ENCODE assay signal across 10 cellular contexts in the genomic region with DNA sequence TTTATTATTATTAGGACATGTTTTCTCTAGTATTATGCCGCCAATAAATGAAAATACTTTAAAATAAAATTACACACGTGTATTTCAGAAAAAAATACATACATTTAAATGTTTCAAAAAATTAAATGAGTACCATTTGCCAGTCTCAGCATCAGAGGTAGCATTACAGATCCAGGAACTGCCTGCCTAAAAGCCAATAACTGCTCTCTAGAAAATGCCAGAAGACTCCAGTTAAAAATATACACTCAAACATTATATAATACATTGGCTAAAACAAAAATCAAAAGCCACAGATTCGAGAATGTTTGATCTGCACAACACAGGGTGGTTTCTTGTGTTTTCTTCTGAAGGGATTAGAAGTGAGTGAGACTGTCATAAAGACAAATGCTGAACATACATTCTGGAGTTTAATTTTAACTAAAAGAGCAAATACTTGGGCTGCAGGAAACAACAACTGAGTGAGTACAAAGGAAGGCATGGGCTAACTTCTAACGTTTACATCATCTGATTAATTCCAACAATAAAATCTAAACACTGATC.
DNase-seq lines count a peak whose midpoint lies in the region; ATAC-seq and TF ChIP-seq lines count a peak whose summit lies in the region.
"Had no signal": no experiment of that assay in that cellular context is flagged by ENCODE, and none has a peak within 500 bp of the region (broad histone marks: within the 10 kb centered on the region; RNA-seq: fewer than 3 reads in every experiment).

No MANE protein-coding gene starts in this region.

- CTCF ChIA-PET in activated B cell treated with CpG ODN at 0.5 μM for 24 hours (lab: Charles Lee), result interaction anchor here (2.0 to 2.3 kb wide), 2 partner anchors 15 to 150 kb away, joined by 5 to 7 read pairs; no protein-coding TSS in a partner anchor

- H3K36me3 ChIP-seq in iPS-18a (ENCODE audit: control insufficient read depth, low read depth, low read length), result no peaks in the 10 kb centered on the region

- ATAC-seq in activated B cell treated with CpG ODN at 0.5 μM for 24 hours (ENCODE audit: low read depth) (no peak), HG03139 (IDR thresholded peaks at IDR 0.05; ENCODE audit: unreplicated experiment) (no peak), GM19035 (IDR thresholded peaks at IDR 0.05; ENCODE audit: unreplicated experiment) (no peak)

- H3K4me1 ChIP-seq in iPS-18a (ENCODE audit: control insufficient read depth, low read depth, low read length), result peaks cover 33% of the 10 kb centered on the region

- no peaks in the 10 kb centered on the region for H3K36me3 Mint-ChIP-seq in activated B cell treated with CpG ODN at 0.5 μM for 24 hours (ENCODE audit: low read depth)

- TF ChIP-seq CTCF in activated B cell treated with CpG ODN at 0.5 μM for 24 hours (IDR thresholded peaks at IDR 0.05), result no peak

- peak overlapping the region; percentile 47 for H3K9ac ChIP-seq in iPS-18a (ENCODE audit: low read length)

- no peaks in the 10 kb centered on the region for H3K27me3 Mint-ChIP-seq in activated B cell treated with CpG ODN at 0.5 μM for 24 hours

- no peaks in the 10 kb centered on the region for H3K27me3 ChIP-seq in iPS-18a (ENCODE audit: control insufficient read depth, insufficient read depth, low read length)

- H3K4me3 Mint-ChIP-seq in activated B cell treated with CpG ODN at 0.5 μM for 24 hours, result peak overlapping the region; percentile 68

- intact Hi-C loops in activated B cell treated with CpG ODN at 0.5 μM for 24 hours (cut with micrococcal nuclease), result loop anchor here (1.0 kb wide), 1 partner anchor 9 kb away; no protein-coding TSS in a partner anchor

- H3K27ac ChIP-seq in iPS-18a (ENCODE audit: low read length) (peak overlapping the region; percentile 84), skin epidermis (peak overlapping the region in 12 of 21 experiments; percentile 23 to 77 (median 42))

- DNase-seq in DMS53 (lab: John Stamatoyannopoulos, UW) (peak; percentile 49), DMS53 treated with DMSO at 0.1 percent for 48 hours (lab: John Stamatoyannopoulos, UW; ENCODE audit: unreplicated experiment) (no peak), activated B cell treated with CpG ODN at 0.5 μM for 24 hours (no peak), OCI-M1 (lab: John Stamatoyannopoulos, UW) (no peak)
- DNase-seq: 8988T; stimulated activated CD4-positive, alpha-beta T cell treated with anti-CD3 and anti-CD28 coated beads, Interleukin-1b, Interleukin-23, amount 100 ng/mL, for 48 hours had no signal

- H3K27ac Mint-ChIP-seq in activated B cell treated with CpG ODN at 0.5 μM for 24 hours, result peak overlapping the region; percentile 89

- H3K4me3 ChIP-seq in iPS-18a (ENCODE audit: low read length) (peak overlapping the region; percentile 38), skin epidermis (no peak overlapping the region)

- H3K4me1 Mint-ChIP-seq in activated B cell treated with CpG ODN at 0.5 μM for 24 hours, result peaks cover 47% of the 10 kb centered on the region

- POLR2A ChIA-PET in activated B cell treated with CpG ODN at 0.5 μM for 24 hours (lab: Charles Lee), result interaction anchor here (0.5 to 1.2 kb wide), 2 partner anchors 11 to 186 kb away, joined by 5 to 6 read pairs; no protein-coding TSS in a partner anchor

- H3K9me3 Mint-ChIP-seq in activated B cell treated with CpG ODN at 0.5 μM for 24 hours, result peaks cover 2% of the 10 kb centered on the region

- no peaks in the 10 kb centered on the region for H3K9me3 ChIP-seq in iPS-18a (ENCODE audit: control insufficient read depth, low read depth, low read length)
